In genomic region chr11:76205252-76206076, GRCh38 we compare ENCODE assay signal across 8 cellular contexts. TPM values are rescaled to one million over a fixed set of nuclear protein-coding genes. Genes with fewer than 3 reads are reported as not detected.
A peak's percentile ranks its signal among the peaks of the same experiment; 100 is the strongest.
DNase-seq lines count a peak whose midpoint lies in the region; ATAC-seq and TF ChIP-seq lines count a peak whose summit lies in the region.
"Had no signal": no experiment of that assay in that cellular context is flagged by ENCODE, and none has a peak within 500 bp of the region (broad histone marks: within the 10 kb centered on the region; RNA-seq: fewer than 3 reads in every experiment).

No MANE protein-coding gene starts in this region.

- ATAC-seq in WTC11 (no peak), gastrocnemius medialis (no peak)

- intact Hi-C loops in left ventricle myocardium inferior (cut with micrococcal nuclease), result no loop called here
- intact Hi-C loops in gastrocnemius medialis (cut with DNase I; ENCODE audit: low total_unique reads), result loop anchor here (2.0 to 10.0 kb wide), 4 partner anchors 19 to 309 kb away; partner anchors contain the start of gene EMSY

- peak overlapping the region; percentile 48 for H3K4me3 ChIP-seq in H7 (ENCODE audit: insufficient read depth, low read depth, low read length)
- H3K4me3 ChIP-seq in left ventricle myocardium inferior, result peak overlapping the region; percentile 70
- peak overlapping the region; percentile 64 to 94 (median 77) for H3K4me3 ChIP-seq in gastrocnemius medialis

- CTCF ChIA-PET in WTC11 (lab: Charles Lee), result interaction anchor here (0.5 to 9.5 kb wide), 6 partner anchors 12 to 442 kb away, joined by 3 to 219 read pairs (median 7); no protein-coding TSS in a partner anchor

- DNase-seq in H7 (peak; percentile 67), WTC11 (ENCODE audit: low spot score) (no peak), left ventricle myocardium inferior (no peak), gastrocnemius medialis (no peak), AG08396 (ENCODE audit: low spot score) (no peak), GM19240 (ENCODE audit: insufficient read length, low spot score) (no peak), islet precursor cell (no peak)

- H3K27ac Mint-ChIP-seq in WTC11, result no peak overlapping the region

- no peaks in the 10 kb centered on the region for H3K36me3 Mint-ChIP-seq in WTC11

- peak overlapping the region; percentile 79 for H3K4me3 Mint-ChIP-seq in WTC11

- no peaks in the 10 kb centered on the region for H3K9me3 ChIP-seq in left ventricle myocardium inferior (replicated peaks)
- H3K9me3 ChIP-seq in gastrocnemius medialis, result no peaks in the 10 kb centered on the region
- H3K9me3 ChIP-seq: body of pancreas had no signal

- H3K4me1 ChIP-seq in left ventricle myocardium inferior (peaks cover 54% of the 10 kb centered on the region), gastrocnemius medialis (peaks cover 7 to 23% of the 10 kb centered on the region in 2 donors)

- peaks cover 67% of the 10 kb centered on the region for H3K27me3 ChIP-seq in H7 (ENCODE audit: control insufficient read depth, insufficient read depth, low read length)
- no peaks in the 10 kb centered on the region for H3K27me3 ChIP-seq in left ventricle myocardium inferior (ENCODE audit: low read depth)
- no peaks in the 10 kb centered on the region for H3K27me3 ChIP-seq in gastrocnemius medialis
- H3K27me3 ChIP-seq: body of pancreas had no signal

- H3K4me1 Mint-ChIP-seq in WTC11, result peaks cover 10% of the 10 kb centered on the region

- no peak for TF ChIP-seq POLR2A in gastrocnemius medialis (IDR thresholded peaks at IDR 0.05)

- peaks cover 84% of the 10 kb centered on the region for H3K27me3 Mint-ChIP-seq in WTC11 (ENCODE audit: low read depth)

- POLR2A ChIA-PET in WTC11 (lab: Charles Lee), result interaction anchor here (0.6 kb wide), 1 partner anchor 275 kb away, joined by 8 read pairs; no protein-coding TSS in a partner anchor

- H3K36me3 ChIP-seq in H7 (replicated peaks; ENCODE audit: control insufficient read depth, insufficient read depth, low read length) (no peaks in the 10 kb centered on the region), left ventricle myocardium inferior (no peaks in the 10 kb centered on the region), gastrocnemius medialis (no peaks in the 10 kb centered on the region)

- TF ChIP-seq CTCF in WTC11 (IDR thresholded peaks at IDR 0.05), result no peak
- TF ChIP-seq CTCF in left ventricle myocardium inferior (IDR thresholded peaks at IDR 0.05; ENCODE audit: borderline replicate concordance), result no peak
- no peak for TF ChIP-seq CTCF in gastrocnemius medialis (IDR thresholded peaks at IDR 0.05 in 4 of 5, conservative IDR thresholded peaks at IDR 0.05 in 1 of 5)

- no peaks in the 10 kb centered on the region for H3K9me3 Mint-ChIP-seq in WTC11

- no peak overlapping the region for H3K27ac ChIP-seq in left ventricle myocardium inferior (replicated peaks)
- H3K27ac ChIP-seq in gastrocnemius medialis, result no peak overlapping the region
- H3K27ac ChIP-seq: body of pancreas had no signal

- in situ Hi-C loops in gastrocnemius medialis (cut with MboI; ENCODE audit: low sequenced_read_pairs in 4 of 4), result loop anchor here in 2 of 4 donors (10.0 kb wide), 1 partner anchor 109 kb away; no protein-coding TSS in a partner anchor

TF ChIP-seq in WTC11, 78 proteins besides CTCF, POLR2A, EP300 and RAD21:
- TF ChIP-seq PREB (CRISPR knock-in tag; IDR thresholded peaks at IDR 0.05; ENCODE audit: borderline replicate concordance), result no peak
- TF ChIP-seq ZNF317 (CRISPR knock-in tag; IDR thresholded peaks at IDR 0.05; ENCODE audit: borderline replicate concordance, low read depth), result no peak
- TF ChIP-seq TCF7 (CRISPR knock-in tag; IDR thresholded peaks at IDR 0.05; ENCODE audit: low read depth), result no peak
- no peak for TF ChIP-seq MXD4 (CRISPR knock-in tag; IDR thresholded peaks at IDR 0.05; ENCODE audit: borderline replicate concordance)
- TF ChIP-seq STAT6 (CRISPR knock-in tag; conservative IDR thresholded peaks at IDR 0.05; ENCODE audit: low read depth), result no peak
- TF ChIP-seq NFE2L1 (CRISPR knock-in tag; IDR thresholded peaks at IDR 0.05), result no peak
- TF ChIP-seq IRF2 (CRISPR knock-in tag; IDR thresholded peaks at IDR 0.05; ENCODE audit: borderline replicate concordance, low read depth), result no peak
- 0 out of 2 replicates have a peak, but pooled peaks have one; percentile 27 for TF ChIP-seq ZNF423 (CRISPR knock-in tag; IDR thresholded peaks at IDR 0.05)
TF ChIP-seq in WTC11: peak in this region for 1.

RNA-seq across cellular contexts. Expression of gene WNT11, which starts 0.8 kb away (rescaled TPM):
- total RNA-seq in H7 (2014; rRNA removed; shearing (Covaris generic)), result 1.0 and 1.2 TPM in 2 replicates
- total RNA-seq in WTC11 (2021), result 0.32 to 0.89 TPM (median 0.79 TPM) in 3 replicates
- 22.7 TPM for total RNA-seq in left ventricle myocardium inferior
- 1 to 10 TPM; 2.9 to 6.5 (median 4.0) TPM for total RNA-seq in gastrocnemius medialis
